ENCODE assay signal across 8 cellular contexts in the genomic region with DNA sequence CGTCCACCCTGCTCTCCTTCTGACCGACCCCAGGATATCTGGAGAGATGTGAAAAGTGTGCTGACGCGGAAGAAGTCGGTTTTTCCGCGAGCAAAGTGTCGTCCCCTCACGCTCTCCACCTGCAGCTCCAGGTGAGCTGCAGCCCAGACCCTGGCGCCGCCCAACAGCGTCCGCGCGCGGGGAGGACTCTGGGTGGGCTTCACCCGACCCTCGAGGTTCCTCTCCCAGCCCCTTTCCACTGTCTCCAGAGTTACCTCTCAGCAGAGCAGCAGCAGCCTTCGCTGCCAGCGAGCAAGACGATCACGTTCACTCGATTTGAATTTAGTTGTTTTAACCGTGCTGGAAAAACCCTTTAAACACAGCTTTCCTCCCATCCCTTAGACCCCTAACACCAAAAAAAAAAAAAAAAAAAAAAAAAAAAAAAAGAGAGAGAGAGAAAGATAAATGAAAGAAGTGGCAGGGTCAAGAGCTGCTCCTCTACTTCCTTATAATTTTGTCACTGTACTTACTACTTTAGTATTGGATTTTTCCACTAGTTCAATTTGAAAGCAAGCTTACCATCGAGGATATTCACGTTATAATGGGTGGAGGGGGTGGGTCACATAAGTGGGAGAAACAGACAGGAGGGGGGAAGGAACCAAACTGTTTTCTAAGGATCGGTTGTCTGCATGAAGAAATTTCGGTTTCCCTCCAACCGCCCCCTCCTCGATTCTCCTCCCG. TPM values are rescaled to one million over a fixed set of nuclear protein-coding genes. Genes with fewer than 3 reads are reported as not detected.
DNase-seq lines count a peak whose midpoint lies in the region; ATAC-seq, FAIRE-seq and TF ChIP-seq lines count a peak whose summit lies in the region.

No MANE protein-coding gene starts in this region.

- peak overlapping the region; percentile 0 for H2BK120ac ChIP-seq in trophoblast cell (ENCODE audit: insufficient read depth, low read length, poor library complexity)

- H3K4me1 ChIP-seq in trophoblast cell (ENCODE audit: control insufficient read depth in 1 of 2, insufficient read depth in 2 of 2, low read length in 2 of 2), result peaks cover 6 to 13% of the 10 kb centered on the region in 2 experiments

- no peaks in the 10 kb centered on the region for H3K36me3 ChIP-seq in trophoblast cell (ENCODE audit: control insufficient read depth in 1 of 2, insufficient read depth in 2 of 2, low read length in 2 of 2)

- POLR2A ChIA-PET in activated B cell treated with CpG ODN at 0.5 μM for 24 hours (lab: Charles Lee), result interaction anchor here (0.6 to 2.4 kb wide), 16 partner anchors 10 to 1635 kb away, joined by 3 to 12 read pairs (median 4); partner anchors contain the start of genes DCLK2, PRMT9 and TMEM184C

- WGBS in trophoblast cell (ENCODE audit: extremely low coverage, insufficient coverage, insufficient read length), result no CpG with 5 or more reads among the region's 31 CpGs

- H3K27ac ChIP-seq in trophoblast cell (ENCODE audit: low read depth, low read length), result no peak overlapping the region

- H3K27me3 Mint-ChIP-seq in activated B cell treated with CpG ODN at 0.5 μM for 24 hours, result peaks cover 2% of the 10 kb centered on the region

- H3K4me3 ChIP-seq in trophoblast cell (ENCODE audit: low read depth, low read length), result peak overlapping the region; percentile 84

- H3K9me3 ChIP-seq in trophoblast cell (ENCODE audit: insufficient read depth, low read depth, low read length), result peaks cover 2% of the 10 kb centered on the region

- peak overlapping the region; percentile 85 for H3K4me2 ChIP-seq in trophoblast cell (ENCODE audit: low read length)

- CTCF ChIA-PET in activated B cell treated with CpG ODN at 0.5 μM for 24 hours (lab: Charles Lee), result no interaction called here

- peaks cover 29% of the 10 kb centered on the region for H3K27me3 ChIP-seq in trophoblast cell (ENCODE audit: insufficient read depth, low read length)

- no peak for TF ChIP-seq POLR2A in GM12891 (IDR thresholded peaks at IDR 0.05; ENCODE audit: low read depth, low read length)

- peak; percentile 13 for ATAC-seq in HG03064 (IDR thresholded peaks at IDR 0.05; ENCODE audit: low read depth, unreplicated experiment)
- ATAC-seq in activated B cell treated with CpG ODN at 0.5 μM for 24 hours (ENCODE audit: low read depth), result peak; percentile 0
- ATAC-seq in HG02588 (IDR thresholded peaks at IDR 0.05; ENCODE audit: unreplicated experiment), result no peak

- DNase-seq in SKM-1 treated with dmso at 0.1 percent for 144 hours (lab: John Stamatoyannopoulos, UW; ENCODE audit: unreplicated experiment) (peak; percentile 40), SKM-1 (lab: John Stamatoyannopoulos, UW; ENCODE audit: unreplicated experiment) (no peak), activated B cell treated with CpG ODN at 0.5 μM for 24 hours (no peak), germinal center (ENCODE audit: low spot score) (peak; percentile 5), trophoblast cell (no peak), GM12891 (ENCODE audit: insufficient read length, low spot score) (no peak)

- H3K9me3 Mint-ChIP-seq in activated B cell treated with CpG ODN at 0.5 μM for 24 hours, result no peaks in the 10 kb centered on the region

- no peak overlapping the region for H3K18ac ChIP-seq in trophoblast cell (ENCODE audit: low read length)

- no peak for FAIRE-seq in GM12891 (lab: Jason Lieb, UNC)

- peaks cover 5% of the 10 kb centered on the region for H3K36me3 Mint-ChIP-seq in activated B cell treated with CpG ODN at 0.5 μM for 24 hours (ENCODE audit: low read depth)

- no peak overlapping the region for H2BK12ac ChIP-seq in trophoblast cell (ENCODE audit: low read length)

- H4K8ac ChIP-seq in trophoblast cell (ENCODE audit: low read depth, low read length), result peak overlapping the region; percentile 78

- H3K4ac ChIP-seq in trophoblast cell (ENCODE audit: low read depth, low read length), result no peak overlapping the region

- peak overlapping the region; percentile 71 for H4K12ac ChIP-seq in trophoblast cell (ENCODE audit: low read depth, low read length)

- intact Hi-C loops in activated B cell treated with CpG ODN at 0.5 μM for 24 hours (cut with micrococcal nuclease), result loop anchor here (1.0 to 5.0 kb wide), 4 partner anchors 386 to 1639 kb away; partner anchors contain the start of genes PRMT9 and TMEM184C

- peaks cover 2% of the 10 kb centered on the region for H3K79me1 ChIP-seq in trophoblast cell (ENCODE audit: low read length)

- no peaks in the 10 kb centered on the region for H3K79me2 ChIP-seq in trophoblast cell (ENCODE audit: control insufficient read depth, insufficient read depth, low read length, poor library complexity)

- TF ChIP-seq CTCF in activated B cell treated with CpG ODN at 0.5 μM for 24 hours (IDR thresholded peaks at IDR 0.05), result no peak

- peak overlapping the region; percentile 32 for H4K91ac ChIP-seq in trophoblast cell (ENCODE audit: low read depth, low read length)

- no peak overlapping the region for H2BK5ac ChIP-seq in trophoblast cell (ENCODE audit: low read depth, low read length, poor library complexity)

- H2AK5ac ChIP-seq in trophoblast cell (ENCODE audit: low read length), result no peak overlapping the region

- peak overlapping the region; percentile 84 for H2AFZ ChIP-seq in trophoblast cell (ENCODE audit: insufficient read depth, low read length, poor library complexity)

- peak overlapping the region; percentile 53 for H3K9ac ChIP-seq in trophoblast cell (ENCODE audit: low read length)

- peaks cover 37% of the 10 kb centered on the region for H3K4me1 Mint-ChIP-seq in activated B cell treated with CpG ODN at 0.5 μM for 24 hours

- H3K14ac ChIP-seq in trophoblast cell (ENCODE audit: low read length), result peak overlapping the region; percentile 62

- H3K23ac ChIP-seq in trophoblast cell (ENCODE audit: low read length), result no peak overlapping the region

- peak overlapping the region; percentile 92 for H3K4me3 Mint-ChIP-seq in activated B cell treated with CpG ODN at 0.5 μM for 24 hours

- H3K27ac Mint-ChIP-seq in activated B cell treated with CpG ODN at 0.5 μM for 24 hours, result peak overlapping the region; percentile 97

TF ChIP-seq in GM12891, 5 proteins besides CTCF, POLR2A, EP300 and RAD21:
- no peak for TF ChIP-seq SPI1 (IDR thresholded peaks at IDR 0.05; ENCODE audit: low read depth, low read length)
- TF ChIP-seq TAF1 (IDR thresholded peaks at IDR 0.05; ENCODE audit: low read depth, low read length), result no peak
- no peak for TF ChIP-seq POU2F2 (IDR thresholded peaks at IDR 0.05; ENCODE audit: low read depth, low read length)
- TF ChIP-seq POLR2AphosphoS5 (IDR thresholded peaks at IDR 0.05; ENCODE audit: low read depth, low read length), result no peak
- no peak for TF ChIP-seq PAX5 (IDR thresholded peaks at IDR 0.05; ENCODE audit: insufficient read depth, low read length, severe bottlenecking)

RNA-seq across cellular contexts. Expression of gene NR3C2, which starts 0.8 kb away (rescaled TPM):
- 3.9 and 4.5 TPM in 2 replicates for total RNA-seq in activated B cell treated with CpG ODN at 0.5 μM for 24 hours
- polyA plus RNA-seq in trophoblast cell (2013), result 0.12 and 0.24 TPM in 2 replicates
- not detected for polyA plus RNA-seq in GM12891 (2012; ENCODE audit: low read depth, missing spikeins)

Comparison
In these comparisons a context has a peak if more than half of its experiments do, and no peak if none do; other contexts are left out.
1. DNase-seq: peak in SKM-1 treated with dmso at 0.1 percent for 144 hours (single experiment) and germinal center (single experiment); none in SKM-1 (single experiment), activated B cell treated with CpG ODN at 0.5 μM for 24 hours (single experiment), trophoblast cell (0 of 2) and GM12891 (single experiment).